8 cellular contexts compared by ENCODE assay signal in the genomic region with DNA sequence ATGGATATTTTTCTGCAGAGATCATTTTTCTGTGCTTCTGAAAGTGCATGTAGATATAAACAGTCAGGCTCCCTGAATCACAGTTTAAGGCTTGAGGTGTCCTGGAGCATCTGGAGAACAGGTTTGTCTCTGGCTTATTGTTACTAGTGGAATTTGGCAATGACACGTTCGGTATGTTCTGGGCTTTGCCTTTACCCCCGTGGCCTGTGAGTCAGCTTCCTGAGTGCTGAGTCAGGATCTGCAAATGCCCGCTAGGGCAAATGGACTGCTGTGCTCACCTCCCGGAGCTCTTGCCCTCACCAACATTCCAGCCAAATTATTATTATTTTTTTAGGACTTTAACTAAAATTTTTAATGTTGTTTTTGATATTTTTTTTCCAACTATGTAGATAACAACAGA.
DNase-seq lines count a peak whose midpoint lies in the region; ATAC-seq, FAIRE-seq and TF ChIP-seq lines count a peak whose summit lies in the region.

No MANE protein-coding gene starts in this region.

- CTCF ChIA-PET in GM12878 (lab: Yijun Ruan, JAX): interaction anchor here (1.8 to 4.4 kb wide), 5 partner anchors 13 to 47 kb away, joined by 5 to 22 read pairs (median 6); no protein-coding TSS in a partner anchor

- intact Hi-C loops in CD14-positive monocyte (cut with micrococcal nuclease): no loop called here
- intact Hi-C loops in GM12878 (cut with micrococcal nuclease; ENCODE audit: unreplicated experiment): no loop called here
- intact Hi-C loops in left lung (cut with DNase I): no loop called here

- WGBS in GM12878 (ENCODE audit: insufficient coverage, insufficient replicate concordance, low lambda C conversion rate, missing lambda C conversion rate): 1% methylated on average over 5 of the region's 5 CpGs

- peak; percentile 13 for TF ChIP-seq CTCF in CD14-positive monocyte (IDR thresholded peaks at IDR 0.05)
- TF ChIP-seq CTCF in GM12878 (IDR thresholded peaks at IDR 0.05 in 2 of 3, conservative IDR thresholded peaks at IDR 0.05 in 1 of 3; ENCODE audit: control insufficient read depth in 2 of 3, extremely low read depth in 1 of 3, insufficient read depth in 1 of 3, low read depth in 3 of 3, low read length in 3 of 3): no peak
- peak in 1 of 2 donors; percentile 17 for TF ChIP-seq CTCF in left lung (IDR thresholded peaks at IDR 0.05)

- RAD21 ChIA-PET in GM12878 (lab: Charles Lee; ENCODE audit: unreplicated experiment): interaction anchor here (1.1 kb wide), 2 partner anchors 27 to 29 kb away, joined by 4 to 8 read pairs; no protein-coding TSS in a partner anchor

- H3K9me3 ChIP-seq in GM12878 (replicated peaks; ENCODE audit: control insufficient read depth, insufficient read depth, low read length) (no peaks in the 10 kb centered on the region), left lung (no peaks in the 10 kb centered on the region)

- TF ChIP-seq EP300 in GM12878 (IDR thresholded peaks at IDR 0.05; ENCODE audit: borderline replicate concordance in 1 of 2, control insufficient read depth in 1 of 2, low read depth in 2 of 2, low read length in 2 of 2): no peak

- peak; percentile 57; the same call in 2 of the 3 replicates for ATAC-seq in GM12878
- ATAC-seq in left lung: peak; percentile 92
- no peak for ATAC-seq in GM19455 (IDR thresholded peaks at IDR 0.05; ENCODE audit: unreplicated experiment)
- ATAC-seq in GM21528 (IDR thresholded peaks at IDR 0.05; ENCODE audit: low FRiP score, unreplicated experiment): no peak
- ATAC-seq in GM21526 (IDR thresholded peaks at IDR 0.05; ENCODE audit: low FRiP score, unreplicated experiment): no peak
- no peak for ATAC-seq in GM21515 (IDR thresholded peaks at IDR 0.05; ENCODE audit: unreplicated experiment)

- no peak overlapping the region for H3K4me2 ChIP-seq in GM12878 (ENCODE audit: control insufficient read depth, insufficient read depth)

- TF ChIP-seq RAD21 in GM12878 (IDR thresholded peaks at IDR 0.05; ENCODE audit: insufficient read depth, low read depth, low read length): no peak

- in situ Hi-C loops in KBM-7 (cut with MboI; ENCODE audit: low pct_unique_long_range_greater_than_20kb, low sequenced_read_pairs): no loop called here
- in situ Hi-C loops in GM12878 (cut with MboI): no loop called here

- no peaks in the 10 kb centered on the region for H3K36me3 Mint-ChIP-seq in CD14-positive monocyte

- TF ChIP-seq POLR2A in GM12878 (IDR thresholded peaks at IDR 0.05; ENCODE audit: low read depth, low read length): no peak

- H3K4me3 Mint-ChIP-seq in CD14-positive monocyte: no peak overlapping the region

- POLR2A ChIA-PET in GM12878 (lab: Charles Lee): no interaction called here

- H3K9ac ChIP-seq in GM12878 (ENCODE audit: control insufficient read depth, insufficient read depth, low read length): no peak overlapping the region

- peaks cover 0 to 2% (median 0%) of the 10 kb centered on the region in 3 donors for H3K27me3 Mint-ChIP-seq in CD14-positive monocyte (ENCODE audit: low read depth in 3 of 3)

- SMC1A ChIA-PET in GM12878 (lab: Charles Lee; ENCODE audit: uncharacterized antibody, unreplicated experiment): no interaction called here

- H3K4me3 ChIP-seq in GM12878 (no peak overlapping the region), left lung (no peak overlapping the region)

- H3K9me3 Mint-ChIP-seq in CD14-positive monocyte: no peaks in the 10 kb centered on the region

- H3K4me1 ChIP-seq in GM12878 (ENCODE audit: control insufficient read depth, insufficient read depth, low read length) (no peaks in the 10 kb centered on the region), left lung (peaks cover 7 to 16% of the 10 kb centered on the region in 2 donors)

- no peaks in the 10 kb centered on the region for H4K20me1 ChIP-seq in GM12878 (ENCODE audit: control insufficient read depth, insufficient read depth)

- H3K27ac Mint-ChIP-seq in CD14-positive monocyte: peak overlapping the region in 3 of 7 donors; percentile 1 to 43 (median 34)

- H3K27ac ChIP-seq in GM12878 (ENCODE audit: control insufficient read depth, insufficient read depth): no peak overlapping the region
- no peak overlapping the region for H3K27ac ChIP-seq in left lung

- DNase-seq in CD14-positive monocyte (ENCODE audit: low spot score) (peak; percentile 88), KBM-7 (peak; percentile 5), GM12878 (ENCODE audit: low read depth, low spot score) (no peak), left lung (peak in 1 of 2 donors; percentile 74)

- no peak for FAIRE-seq in GM12878 (lab: Jason Lieb, UNC)

- no TSS peak for BruUV-seq in GM12878 (replicated peaks; lab: Mats Ljungman, UMichigan)

- no peaks in the 10 kb centered on the region for H3K79me2 ChIP-seq in GM12878 (ENCODE audit: control insufficient read depth, insufficient read depth, low read length)

- no peaks in the 10 kb centered on the region for H3K36me3 ChIP-seq in GM12878 (ENCODE audit: control insufficient read depth in 2 of 2, insufficient read depth in 2 of 2, low read length in 1 of 2)
- H3K36me3 ChIP-seq in left lung: no peaks in the 10 kb centered on the region

- peaks cover 50% of the 10 kb centered on the region for H3K4me1 Mint-ChIP-seq in CD14-positive monocyte

- H3K27me3 ChIP-seq in GM12878 (replicated peaks in 1 of 2; ENCODE audit: control insufficient read depth in 2 of 2, insufficient read depth in 2 of 2, low read length in 1 of 2): peaks cover 0 to 3% of the 10 kb centered on the region in 2 experiments; a peak in 1 of 4 replicates
- peaks cover 0 to 4% of the 10 kb centered on the region in 2 donors for H3K27me3 ChIP-seq in left lung

- H2AFZ ChIP-seq in GM12878 (ENCODE audit: control insufficient read depth, low read depth, low read length): no peak overlapping the region

TF ChIP-seq in GM12878, 131 proteins besides CTCF, POLR2A, EP300 and RAD21:
- 0 out of 2 replicates have a peak, but pooled peaks have one; percentile 39 for TF ChIP-seq BACH1 (IDR thresholded peaks at IDR 0.05; ENCODE audit: borderline replicate concordance)
- no peak for TF ChIP-seq GATAD2B (conservative IDR thresholded peaks at IDR 0.05; ENCODE audit: low read depth)
- TF ChIP-seq POLR2AphosphoS2 (IDR thresholded peaks at IDR 0.05; ENCODE audit: low read depth, low read length): no peak
TF ChIP-seq in GM12878: peak in this region for 1.

Comparison
In these comparisons a context has a peak if more than half of its experiments do, and no peak if none do; other contexts are left out.
1. ATAC-seq: peak in GM12878 (single experiment) and left lung (single experiment); none in GM19455 (single experiment), GM21528 (single experiment), GM21526 (single experiment) and GM21515 (single experiment).